In genomic region chr1:11563560-11564069, GRCh38 we compare ENCODE assay signal across 1 cellular context.
A peak's percentile ranks its signal among the peaks of the same experiment; 100 is the strongest.
TF ChIP-seq lines count a peak whose summit lies in the region.

No MANE protein-coding gene starts in this region.

TF ChIP-seq in K562, 482 proteins besides CTCF, POLR2A, EP300 and RAD21 (continued from another document and continues in another):
- no peak for TF ChIP-seq ZNF318 (IDR thresholded peaks at IDR 0.05; ENCODE audit: borderline replicate concordance in 1 of 2, low read depth in 1 of 2)
- TF ChIP-seq ILK (tag; IDR thresholded peaks at IDR 0.05; ENCODE audit: borderline replicate concordance, low read depth) = no peak
- no peak for TF ChIP-seq ZC3H4 (CRISPR knock-in tag; IDR thresholded peaks at IDR 0.05; ENCODE audit: borderline replicate concordance)
- no peak for TF ChIP-seq ZSCAN29 (IDR thresholded peaks at IDR 0.05)
- TF ChIP-seq STAT5B (CRISPR knock-in tag; IDR thresholded peaks at IDR 0.05) = no peak
- no peak for TF ChIP-seq CBX3 (IDR thresholded peaks at IDR 0.05; ENCODE audit: borderline replicate concordance in 1 of 2, low read length in 2 of 2)
- TF ChIP-seq ZNF445 (CRISPR knock-in tag; IDR thresholded peaks at IDR 0.05; ENCODE audit: low read depth) = no peak
- TF ChIP-seq, protein P1, sequence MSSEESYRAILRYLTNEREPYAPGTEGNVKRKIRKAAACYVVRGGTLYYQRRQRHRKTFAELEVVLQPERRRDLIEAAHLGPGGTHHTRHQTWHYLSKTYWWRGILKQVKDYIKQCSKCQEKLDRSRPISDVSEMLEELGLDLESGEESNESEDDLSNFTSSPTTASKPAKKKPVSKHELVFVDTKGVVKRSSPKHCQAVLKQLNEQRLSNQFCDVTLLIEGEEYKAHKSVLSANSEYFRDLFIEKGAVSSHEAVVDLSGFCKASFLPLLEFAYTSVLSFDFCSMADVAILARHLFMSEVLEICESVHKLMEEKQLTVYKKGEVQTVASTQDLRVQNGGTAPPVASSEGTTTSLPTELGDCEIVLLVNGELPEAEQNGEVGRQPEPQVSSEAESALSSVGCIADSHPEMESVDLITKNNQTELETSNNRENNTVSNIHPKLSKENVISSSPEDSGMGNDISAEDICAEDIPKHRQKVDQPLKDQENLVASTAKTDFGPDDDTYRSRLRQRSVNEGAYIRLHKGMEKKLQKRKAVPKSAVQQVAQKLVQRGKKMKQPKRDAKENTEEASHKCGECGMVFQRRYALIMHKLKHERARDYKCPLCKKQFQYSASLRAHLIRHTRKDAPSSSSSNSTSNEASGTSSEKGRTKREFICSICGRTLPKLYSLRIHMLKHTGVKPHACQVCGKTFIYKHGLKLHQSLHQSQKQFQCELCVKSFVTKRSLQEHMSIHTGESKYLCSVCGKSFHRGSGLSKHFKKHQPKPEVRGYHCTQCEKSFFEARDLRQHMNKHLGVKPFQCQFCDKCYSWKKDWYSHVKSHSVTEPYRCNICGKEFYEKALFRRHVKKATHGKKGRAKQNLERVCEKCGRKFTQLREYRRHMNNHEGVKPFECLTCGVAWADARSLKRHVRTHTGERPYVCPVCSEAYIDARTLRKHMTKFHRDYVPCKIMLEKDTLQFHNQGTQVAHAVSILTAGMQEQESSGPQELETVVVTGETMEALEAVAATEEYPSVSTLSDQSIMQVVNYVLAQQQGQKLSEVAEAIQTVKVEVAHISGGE (CRISPR knock-in tag; IDR thresholded peaks at IDR 0.05) = no peak
- TF ChIP-seq CBX8 (IDR thresholded peaks at IDR 0.05; ENCODE audit: borderline replicate concordance, extremely low read depth, low read depth, low read length, poor library complexity, severe bottlenecking) = no peak
- peak; percentile 97 for TF ChIP-seq SPI1 (IDR thresholded peaks at IDR 0.05; ENCODE audit: borderline replicate concordance, low read depth, low read length)
- TF ChIP-seq ZFP36 (IDR thresholded peaks at IDR 0.05; ENCODE audit: low read depth, low read length, partially characterized antibody) = peak; percentile 30
- no peak for TF ChIP-seq RNF2 (IDR thresholded peaks at IDR 0.05)
- TF ChIP-seq CBX5 (IDR thresholded peaks at IDR 0.05; ENCODE audit: borderline replicate concordance, low read depth) = no peak
- TF ChIP-seq CEBPZ (IDR thresholded peaks at IDR 0.05; ENCODE audit: borderline replicate concordance, low read depth, low read length) = no peak
- no peak for TF ChIP-seq ZNF583 (CRISPR knock-in tag; IDR thresholded peaks at IDR 0.05)
- TF ChIP-seq PML (IDR thresholded peaks at IDR 0.05; ENCODE audit: low read length) = no peak
- TF ChIP-seq ZNF785 (CRISPR knock-in tag; IDR thresholded peaks at IDR 0.05) = no peak
- TF ChIP-seq PTBP1 (IDR thresholded peaks at IDR 0.05; ENCODE audit: low read depth, low read length) = no peak
- TF ChIP-seq, protein P2, sequence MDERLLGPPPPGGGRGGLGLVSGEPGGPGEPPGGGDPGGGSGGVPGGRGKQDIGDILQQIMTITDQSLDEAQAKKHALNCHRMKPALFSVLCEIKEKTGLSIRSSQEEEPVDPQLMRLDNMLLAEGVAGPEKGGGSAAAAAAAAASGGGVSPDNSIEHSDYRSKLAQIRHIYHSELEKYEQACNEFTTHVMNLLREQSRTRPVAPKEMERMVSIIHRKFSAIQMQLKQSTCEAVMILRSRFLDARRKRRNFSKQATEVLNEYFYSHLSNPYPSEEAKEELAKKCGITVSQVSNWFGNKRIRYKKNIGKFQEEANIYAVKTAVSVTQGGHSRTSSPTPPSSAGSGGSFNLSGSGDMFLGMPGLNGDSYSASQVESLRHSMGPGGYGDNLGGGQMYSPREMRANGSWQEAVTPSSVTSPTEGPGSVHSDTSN (CRISPR knock-in tag; IDR thresholded peaks at IDR 0.05; ENCODE audit: low read depth) = no peak
- TF ChIP-seq, protein P2 (tag; conservative IDR thresholded peaks at IDR 0.05; ENCODE audit: low read depth) = peak; percentile 77
- no peak for TF ChIP-seq ZBTB7A (IDR thresholded peaks at IDR 0.05; ENCODE audit: borderline replicate concordance, control insufficient read depth, low read depth, low read length)
- no peak for TF ChIP-seq ZNF778 (CRISPR knock-in tag; IDR thresholded peaks at IDR 0.05)
- TF ChIP-seq ZNF512 (tag; IDR thresholded peaks at IDR 0.05) = no peak
- TF ChIP-seq, protein P3, sequence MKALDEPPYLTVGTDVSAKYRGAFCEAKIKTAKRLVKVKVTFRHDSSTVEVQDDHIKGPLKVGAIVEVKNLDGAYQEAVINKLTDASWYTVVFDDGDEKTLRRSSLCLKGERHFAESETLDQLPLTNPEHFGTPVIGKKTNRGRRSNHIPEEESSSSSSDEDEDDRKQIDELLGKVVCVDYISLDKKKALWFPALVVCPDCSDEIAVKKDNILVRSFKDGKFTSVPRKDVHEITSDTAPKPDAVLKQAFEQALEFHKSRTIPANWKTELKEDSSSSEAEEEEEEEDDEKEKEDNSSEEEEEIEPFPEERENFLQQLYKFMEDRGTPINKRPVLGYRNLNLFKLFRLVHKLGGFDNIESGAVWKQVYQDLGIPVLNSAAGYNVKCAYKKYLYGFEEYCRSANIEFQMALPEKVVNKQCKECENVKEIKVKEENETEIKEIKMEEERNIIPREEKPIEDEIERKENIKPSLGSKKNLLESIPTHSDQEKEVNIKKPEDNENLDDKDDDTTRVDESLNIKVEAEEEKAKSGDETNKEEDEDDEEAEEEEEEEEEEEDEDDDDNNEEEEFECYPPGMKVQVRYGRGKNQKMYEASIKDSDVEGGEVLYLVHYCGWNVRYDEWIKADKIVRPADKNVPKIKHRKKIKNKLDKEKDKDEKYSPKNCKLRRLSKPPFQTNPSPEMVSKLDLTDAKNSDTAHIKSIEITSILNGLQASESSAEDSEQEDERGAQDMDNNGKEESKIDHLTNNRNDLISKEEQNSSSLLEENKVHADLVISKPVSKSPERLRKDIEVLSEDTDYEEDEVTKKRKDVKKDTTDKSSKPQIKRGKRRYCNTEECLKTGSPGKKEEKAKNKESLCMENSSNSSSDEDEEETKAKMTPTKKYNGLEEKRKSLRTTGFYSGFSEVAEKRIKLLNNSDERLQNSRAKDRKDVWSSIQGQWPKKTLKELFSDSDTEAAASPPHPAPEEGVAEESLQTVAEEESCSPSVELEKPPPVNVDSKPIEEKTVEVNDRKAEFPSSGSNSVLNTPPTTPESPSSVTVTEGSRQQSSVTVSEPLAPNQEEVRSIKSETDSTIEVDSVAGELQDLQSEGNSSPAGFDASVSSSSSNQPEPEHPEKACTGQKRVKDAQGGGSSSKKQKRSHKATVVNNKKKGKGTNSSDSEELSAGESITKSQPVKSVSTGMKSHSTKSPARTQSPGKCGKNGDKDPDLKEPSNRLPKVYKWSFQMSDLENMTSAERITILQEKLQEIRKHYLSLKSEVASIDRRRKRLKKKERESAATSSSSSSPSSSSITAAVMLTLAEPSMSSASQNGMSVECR (CRISPR knock-in tag; IDR thresholded peaks at IDR 0.05) = no peak
- no peak for TF ChIP-seq BRCA1 (IDR thresholded peaks at IDR 0.05)
- no peak for TF ChIP-seq BRCA1 (CRISPR knock-in tag; IDR thresholded peaks at IDR 0.05)
- peak; percentile 54; the same call in 1 of the 2 replicates for TF ChIP-seq KLF16 (IDR thresholded peaks at IDR 0.05)
- no peak for TF ChIP-seq CTCFL (IDR thresholded peaks at IDR 0.05; ENCODE audit: borderline replicate concordance, insufficient read depth, low read depth, low read length, poor library complexity, severe bottlenecking)
